Comparison of ENCODE assay signal across 32 cellular contexts in genomic region chr12:46647034-46647433, GRCh38.
"Had no signal": no experiment of that assay in that cellular context is flagged by ENCODE, and none has a peak within 500 bp of the region (broad histone marks: within the 10 kb centered on the region; RNA-seq: fewer than 3 reads in every experiment).

No MANE protein-coding gene starts in this region.

- H3K27ac Mint-ChIP-seq: activated B cell treated with CpG ODN at 0.5 μM for 24 hours; activated naive CD4-positive, alpha-beta T cell treated with anti-CD3 and anti-CD28 coated beads, Interleukin-2, amount 10 ng/mL, durations not matched to agents 7 days and 5 days; activated naive CD8-positive, alpha-beta T cell; activated naive CD8-positive, alpha-beta T cell treated with anti-CD3 and anti-CD28 coated beads, Interleukin-2, amount 50 U/mL, for 24 hours; activated T-helper 2 cell treated with anti-CD3 and anti-CD28 coated beads, Interferon-gamma antibody, Interleukin-2, Interleukin-4, amounts not matched to agents 10 μg/mL and 5 μg/mL and 100 μg/mL, durations not matched to agents 14 hours and 24 hours and 36 hours; brain had no signal

- H3K4me3 Mint-ChIP-seq: activated B cell treated with CpG ODN at 0.5 μM for 24 hours; activated naive CD4-positive, alpha-beta T cell treated with anti-CD3 and anti-CD28 coated beads, Interleukin-2, amount 10 ng/mL, durations not matched to agents 7 days and 5 days; activated naive CD8-positive, alpha-beta T cell; activated naive CD8-positive, alpha-beta T cell treated with anti-CD3 and anti-CD28 coated beads, Interleukin-2, amount 50 U/mL, for 24 hours; brain had no signal

- H3K4me1 Mint-ChIP-seq: activated B cell treated with CpG ODN at 0.5 μM for 24 hours; activated naive CD8-positive, alpha-beta T cell treated with anti-CD3 and anti-CD28 coated beads, Interleukin-2, amount 50 U/mL, for 24 hours; brain had no signal

- H3K36me3 Mint-ChIP-seq: brain had no signal

- DNase-seq: activated B cell treated with CpG ODN at 0.5 μM for 24 hours; activated CD4-positive, alpha-beta T cell treated with anti-CD3 and anti-CD28 coated beads for 48 hours; activated CD4-positive, CD25-positive, alpha-beta regulatory T cell treated with anti-CD3 and anti-CD28 coated beads, Interleukin-2, amount 50 U/mL, for 72 hours; activated CD8-positive, alpha-beta memory T cell treated with anti-CD3 and anti-CD28 coated beads, Interleukin-2, amount 50 U/mL, for 4 hours; activated gamma-delta T cell; activated naive CD4-positive, alpha-beta T cell treated with anti-CD3 and anti-CD28 coated beads, Interleukin-2, amount 10 ng/mL, durations not matched to agents 7 days and 5 days; activated naive CD8-positive, alpha-beta T cell treated with anti-CD3 and anti-CD28 coated beads, Interleukin-2, amount 50 U/mL, for 24 hours; activated T-cell treated with anti-CD3 and anti-CD28 coated beads for 4 hours; activated T-cell treated with anti-CD3 and anti-CD28 coated beads, Interleukin-2, amount 50 U/mL, for 48 hours; anterior cingulate cortex; caudate nucleus; Kasumi-1; KG1; MG63; NCI-H1048; NCI-H1436 treated with DMSO at 0.1 percent for 48 hours; NCI-H1694 treated with DMSO at 0.1 percent for 48 hours; NCI-H2029; NCI-H345; NCI-H510A; NCI-H526; NCI-H748 treated with DMSO at 0.1 percent for 48 hours; NK-92 treated with Interleukin-12 subunit alpha and Interleukin-12 subunit beta, amount 100 ng/mL, for 24 hours; PC-9; Right ventricle myocardium superior; SW 1271; T-helper 1 cell; T-helper 2 cell; T-helper 9 cell had no signal

- ATAC-seq: activated naive CD8-positive, alpha-beta T cell treated with anti-CD3 and anti-CD28 coated beads, Interleukin-2, amount 50 U/mL, for 24 hours had no signal

- H3K27me3 Mint-ChIP-seq: activated B cell treated with CpG ODN at 0.5 μM for 24 hours; activated naive CD4-positive, alpha-beta T cell treated with anti-CD3 and anti-CD28 coated beads, Interleukin-2, amount 10 ng/mL, durations not matched to agents 7 days and 5 days; activated naive CD8-positive, alpha-beta T cell; activated naive CD8-positive, alpha-beta T cell treated with anti-CD3 and anti-CD28 coated beads, Interleukin-2, amount 50 U/mL, for 24 hours had no signal
